24 cellular contexts compared by ENCODE assay signal in the genomic region with DNA sequence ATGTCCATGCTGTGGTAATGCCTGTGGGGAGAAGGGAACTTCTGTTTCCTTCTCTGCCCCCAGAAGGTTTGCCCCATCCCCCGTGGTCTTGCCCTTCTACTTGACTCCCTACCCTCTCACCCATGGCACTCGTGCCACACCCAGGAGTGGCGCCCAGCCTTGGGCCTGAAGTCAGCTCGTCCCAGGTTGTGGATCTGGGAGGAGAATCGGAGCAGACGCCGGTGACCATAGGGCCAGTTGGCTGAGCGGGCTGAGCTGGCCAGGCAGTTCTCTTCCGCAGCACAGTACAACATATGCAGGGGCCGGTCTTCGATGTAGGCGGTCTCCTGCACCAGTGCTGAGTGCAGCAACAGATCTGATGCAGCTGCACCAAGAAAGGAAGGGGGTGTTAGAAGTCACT. TPM values are rescaled to one million over a fixed set of nuclear protein-coding genes. Genes with fewer than 3 reads are reported as not detected.
DNase-seq lines count a peak whose midpoint lies in the region; ATAC-seq, FAIRE-seq and TF ChIP-seq lines count a peak whose summit lies in the region.
"Had no signal": no experiment of that assay in that cellular context is flagged by ENCODE, and none has a peak within 500 bp of the region (broad histone marks: within the 10 kb centered on the region; RNA-seq: fewer than 3 reads in every experiment).

No MANE protein-coding gene starts in this region.

- WGBS in HepG2 (ENCODE audit: low lambda C conversion rate) = 95% methylated on average over 12 of the region's 12 CpGs
- WGBS in right lobe of liver (ENCODE audit: insufficient coverage, low coverage, low lambda C conversion rate, missing lambda C conversion rate) = no CpG with 5 or more reads among the region's 12 CpGs

- H2AFZ ChIP-seq in HepG2 (ENCODE audit: low read length) = no peak overlapping the region

- no TSS peak for BruUV-seq in HepG2 (replicated peaks; lab: Mats Ljungman, UMichigan)

- no peak for TF ChIP-seq RAD21 in HepG2 (CRISPR knock-in tag; IDR thresholded peaks at IDR 0.05)

- H3K9ac ChIP-seq in HepG2 (ENCODE audit: insufficient read depth, low read depth, low read length) = no peak overlapping the region
- H3K9ac ChIP-seq: KMS-11 had no signal

- no peak overlapping the region for H3K27ac Mint-ChIP-seq in chondrocyte (ENCODE audit: unreplicated experiment)
- H3K27ac Mint-ChIP-seq: B cell had no signal

- H3K4me1 ChIP-seq in HepG2 (ENCODE audit: insufficient read depth, low read length) = peaks cover 19% of the 10 kb centered on the region
- peaks cover 0 to 8% (median 2%) of the 10 kb centered on the region in 4 donors for H3K4me1 ChIP-seq in right lobe of liver
- H3K4me1 ChIP-seq in upper lobe of right lung = peaks cover 15% of the 10 kb centered on the region

- CTCF ChIA-PET in HepG2 (lab: Yijun Ruan, JAX; ENCODE audit: low intra/inter-chr PET ratio, low total read pairs) = no interaction called here

- DNase-seq in HepG2 (ENCODE audit: low spot score) (no peak), right lobe of liver (no peak), chondrocyte (ENCODE audit: low spot score) (peak; percentile 75), upper lobe of right lung (peak; percentile 46), RPMI8226 (no peak)
- DNase-seq in effector CD4-positive, alpha-beta T cell = no peak
- DNase-seq: MV-4-11, NCI-H1105 treated with DMSO at 0.1 percent for 48 hours, NCI-H2081, NCI-H2171, NCI-H345, NCI-H524, NCI-H774, SW 1271 had no signal

- in situ Hi-C loops in HepG2 (cut with HindIII; ENCODE audit: extremely low pct_ligation_motif_present, low pct_unique_long_range_greater_than_20kb) = no loop called here

- TF ChIP-seq EP300 in HepG2 (IDR thresholded peaks at IDR 0.05; ENCODE audit: low read depth in 2 of 2, low read length in 2 of 2) (no peak), HepG2 (CRISPR knock-in tag; IDR thresholded peaks at IDR 0.05; ENCODE audit: borderline replicate concordance) (no peak)

- no peak overlapping the region for H3K4me3 Mint-ChIP-seq in chondrocyte (ENCODE audit: unreplicated experiment)
- H3K4me3 Mint-ChIP-seq: B cell, CD14-positive monocyte had no signal

- H3K36me3 ChIP-seq in HepG2 (replicated peaks in 1 of 2; ENCODE audit: control insufficient read depth in 1 of 2, insufficient read depth in 2 of 2, low read length in 2 of 2) = peaks cover 7 to 12% of the 10 kb centered on the region in 2 experiments; a peak in 3 of 5 replicates
- peaks cover 0 to 9% (median 0%) of the 10 kb centered on the region in 4 donors for H3K36me3 ChIP-seq in right lobe of liver
- H3K36me3 ChIP-seq in upper lobe of right lung = peaks cover 19% of the 10 kb centered on the region

- H3K4me2 ChIP-seq in HepG2 (ENCODE audit: low read depth, low read length) = no peak overlapping the region
- H3K4me2 ChIP-seq: KMS-11 had no signal

- H3K27me3 ChIP-seq in HepG2 (ENCODE audit: control insufficient read depth in 1 of 2, insufficient read depth in 2 of 2, low read length in 2 of 2) (peaks cover 4 to 28% of the 10 kb centered on the region in 2 experiments; a peak in 3 of 5 replicates), right lobe of liver (no peaks in the 10 kb centered on the region), upper lobe of right lung (no peaks in the 10 kb centered on the region)

- no peak overlapping the region for H3K4me3 ChIP-seq in HepG2 (replicated peaks in 1 of 3; ENCODE audit: insufficient read depth in 1 of 3, low read depth in 2 of 3, low read length in 3 of 3)
- H3K4me3 ChIP-seq in right lobe of liver = no peak overlapping the region
- H3K4me3 ChIP-seq in upper lobe of right lung = no peak overlapping the region

- H3K27ac ChIP-seq in HepG2 (ENCODE audit: extremely low read length, insufficient read depth, low read length) = no peak overlapping the region
- H3K27ac ChIP-seq in right lobe of liver = no peak overlapping the region
- H3K27ac ChIP-seq in upper lobe of right lung = no peak overlapping the region
- H3K27ac ChIP-seq: HL-60, KMS-11 had no signal

- no peaks in the 10 kb centered on the region for H3K9me3 ChIP-seq in HepG2 (ENCODE audit: low read length)
- no peaks in the 10 kb centered on the region for H3K9me3 ChIP-seq in right lobe of liver
- no peaks in the 10 kb centered on the region for H3K9me3 ChIP-seq in upper lobe of right lung

- no peaks in the 10 kb centered on the region for H4K20me1 ChIP-seq in HepG2 (ENCODE audit: insufficient read depth, low read length)

- H3K79me2 ChIP-seq in HepG2 (ENCODE audit: insufficient read depth, low read length) = peaks cover 5% of the 10 kb centered on the region

- no peak for FAIRE-seq in HepG2 (lab: Jason Lieb, UNC)
- FAIRE-seq: A204.1, G401.6, GM19239, H1 had no signal

- TF ChIP-seq POLR2A in HepG2 (IDR thresholded peaks at IDR 0.05; ENCODE audit: insufficient read depth in 1 of 2, low read depth in 2 of 2, low read length in 2 of 2) (no peak; a peak in 1 of 4 replicates), right lobe of liver (IDR thresholded peaks at IDR 0.05) (no peak)

- TF ChIP-seq CTCF in HepG2 (CRISPR knock-in tag; IDR thresholded peaks at IDR 0.05) (no peak), right lobe of liver (IDR thresholded peaks at IDR 0.05) (no peak), chondrocyte (IDR thresholded peaks at IDR 0.05) (no peak), upper lobe of right lung (IDR thresholded peaks at IDR 0.05) (no peak)

- POLR2A ChIA-PET in HepG2 (lab: Yijun Ruan, JAX) = no interaction called here

- H3K4me1 Mint-ChIP-seq in chondrocyte (ENCODE audit: low read depth) = peaks cover 20% of the 10 kb centered on the region

- H3K36me3 Mint-ChIP-seq in chondrocyte (ENCODE audit: low read depth) = peaks cover 13% of the 10 kb centered on the region

- no peaks in the 10 kb centered on the region for H3K27me3 Mint-ChIP-seq in chondrocyte (ENCODE audit: low read depth)
- H3K27me3 Mint-ChIP-seq: B cell had no signal

- ATAC-seq in HepG2 (no peak), right lobe of liver (no peak), upper lobe of right lung (no peak)
- ATAC-seq: Panc1, Right ventricle myocardium inferior had no signal

- H3K9me3 Mint-ChIP-seq in chondrocyte (ENCODE audit: low read depth) = no peaks in the 10 kb centered on the region
- H3K9me3 Mint-ChIP-seq: CD14-positive monocyte had no signal

- intact Hi-C loops in HepG2 (cut with micrococcal nuclease; ENCODE audit: unreplicated experiment) = no loop called here
- intact Hi-C loops in right lobe of liver (cut with DNase I) = no loop called here
- intact Hi-C loops in upper lobe of right lung (cut with DNase I) = no loop called here

RNA-seq across cellular contexts. Expression of gene HTRA2, which starts 4.7 kb away (rescaled TPM):
- total RNA-seq in HepG2 (2016; rRNA removed; fragmentation: Illumina TruSeq; extraction: Trizol) (37.0 and 47.7 TPM in 2 replicates), right lobe of liver (10 to 100 TPM; 12.3 to 20.3 (median 15.2) TPM), chondrocyte (23.8 to 31.2 TPM (median 24.2 TPM) in 3 replicates), upper lobe of right lung (31.4 TPM)
- total RNA-seq in HepG2 (2016; cell fraction: cytosol; rRNA removed; fragmentation: Illumina TruSeq; extraction: Trizol; ENCODE audit: low read depth) = 13.0 and 16.0 TPM in 2 replicates
- total RNA-seq in HepG2 (2016; cell fraction: insoluble cytoplasmic fraction; rRNA removed; fragmentation: Illumina TruSeq; extraction: Trizol) = 32.1 and 51.7 TPM in 2 replicates
- total RNA-seq in HepG2 (2016; cell fraction: membrane; rRNA removed; fragmentation: Illumina TruSeq; extraction: Trizol) = 24.9 and 25.2 TPM in 2 replicates
- total RNA-seq in HepG2 (2016; cell fraction: nucleus; rRNA removed; fragmentation: Illumina TruSeq; extraction: Trizol) = 34.3 and 38.8 TPM in 2 replicates
- 50.3 and 56.1 TPM in 2 replicates for polyA plus RNA-seq in HepG2 (2011; rRNA removed)
- polyA plus RNA-seq in HepG2 (2011; cell fraction: cytosol; rRNA removed) = 53.8 and 61.4 TPM in 2 replicates
- polyA plus RNA-seq in HepG2 (2011; cell fraction: nucleus; rRNA removed) = 92.9 and 109 TPM in 2 replicates
- 40.6 and 45.3 TPM in 2 replicates for polyA plus RNA-seq in HepG2 (2012)
- 12.6 and 14.4 TPM in 2 replicates for polyA plus RNA-seq in HepG2 (2016; cell fraction: cytosol; fragmentation: Illumina TruSeq; extraction: Trizol; ENCODE audit: low read depth)
- polyA plus RNA-seq in HepG2 (2016; cell fraction: insoluble cytoplasmic fraction; fragmentation: Illumina TruSeq; extraction: Trizol; ENCODE audit: low read depth) = 35.6 and 37.4 TPM in 2 replicates
- 20.3 and 20.9 TPM in 2 replicates for polyA plus RNA-seq in HepG2 (2016; cell fraction: membrane; fragmentation: Illumina TruSeq; extraction: Trizol; ENCODE audit: low read depth)
- polyA plus RNA-seq in HepG2 (2016; cell fraction: nucleus; fragmentation: Illumina TruSeq; extraction: Trizol; ENCODE audit: insufficient read depth, low read depth) = 59.5 and 59.8 TPM in 2 replicates
- polyA minus RNA-seq in HepG2 (2011; rRNA and poly(A)+ RNA removed; ENCODE audit: low replicate concordance) = 72.4 and 106 TPM in 2 replicates
- 20.8 and 28.5 TPM in 2 replicates for polyA minus RNA-seq in HepG2 (2011; cell fraction: cytosol; rRNA and poly(A)+ RNA removed)
- 35.9 and 51.6 TPM in 2 replicates for polyA minus RNA-seq in HepG2 (2011; cell fraction: nucleus; rRNA and poly(A)+ RNA removed)

RNA-seq across cellular contexts. Expression of gene AUP1, which starts 4.9 kb away (rescaled TPM):
- total RNA-seq in HepG2 (2016; rRNA removed; fragmentation: Illumina TruSeq; extraction: Trizol) (67.0 and 174 TPM in 2 replicates), right lobe of liver (100 to 1,000 TPM in 1 of 6 experiments, 10 to 100 TPM in 5; 64.6 to 109 (median 80.4) TPM), chondrocyte (76.8 to 94.3 TPM (median 79.8 TPM) in 3 replicates), upper lobe of right lung (119 TPM)
- total RNA-seq in HepG2 (2016; cell fraction: cytosol; rRNA removed; fragmentation: Illumina TruSeq; extraction: Trizol; ENCODE audit: low read depth) = 95.5 and 114 TPM in 2 replicates
- total RNA-seq in HepG2 (2016; cell fraction: insoluble cytoplasmic fraction; rRNA removed; fragmentation: Illumina TruSeq; extraction: Trizol) = 65.6 and 181 TPM in 2 replicates
- total RNA-seq in HepG2 (2016; cell fraction: membrane; rRNA removed; fragmentation: Illumina TruSeq; extraction: Trizol) = 120 and 144 TPM in 2 replicates
- total RNA-seq in HepG2 (2016; cell fraction: nucleus; rRNA removed; fragmentation: Illumina TruSeq; extraction: Trizol) = 197 and 227 TPM in 2 replicates
- polyA plus RNA-seq in HepG2 (2011; rRNA removed) = 267 and 291 TPM in 2 replicates
- 214 and 249 TPM in 2 replicates for polyA plus RNA-seq in HepG2 (2011; cell fraction: cytosol; rRNA removed)
- 1,050 and 1,263 TPM in 2 replicates for polyA plus RNA-seq in HepG2 (2011; cell fraction: nucleus; rRNA removed)
- 138 and 140 TPM in 2 replicates for polyA plus RNA-seq in HepG2 (2012)
- polyA plus RNA-seq in HepG2 (2016; cell fraction: cytosol; fragmentation: Illumina TruSeq; extraction: Trizol; ENCODE audit: low read depth) = 118 and 134 TPM in 2 replicates
- 70.3 and 84.7 TPM in 2 replicates for polyA plus RNA-seq in HepG2 (2016; cell fraction: insoluble cytoplasmic fraction; fragmentation: Illumina TruSeq; extraction: Trizol; ENCODE audit: low read depth)
- 127 and 139 TPM in 2 replicates for polyA plus RNA-seq in HepG2 (2016; cell fraction: membrane; fragmentation: Illumina TruSeq; extraction: Trizol; ENCODE audit: low read depth)
- polyA plus RNA-seq in HepG2 (2016; cell fraction: nucleus; fragmentation: Illumina TruSeq; extraction: Trizol; ENCODE audit: insufficient read depth, low read depth) = 543 and 555 TPM in 2 replicates
- 211 and 273 TPM in 2 replicates for polyA minus RNA-seq in HepG2 (2011; rRNA and poly(A)+ RNA removed; ENCODE audit: low replicate concordance)
- 79.8 and 82.9 TPM in 2 replicates for polyA minus RNA-seq in HepG2 (2011; cell fraction: cytosol; rRNA and poly(A)+ RNA removed)
- 199 and 204 TPM in 2 replicates for polyA minus RNA-seq in HepG2 (2011; cell fraction: nucleus; rRNA and poly(A)+ RNA removed)

RNA-seq across cellular contexts. Expression of gene DQX1, which starts 8.4 kb away (rescaled TPM):
- 23.9 and 27.6 TPM in 2 replicates for total RNA-seq in HepG2 (2016; rRNA removed; fragmentation: Illumina TruSeq; extraction: Trizol)
- 2.6 and 3.3 TPM in 2 replicates for total RNA-seq in HepG2 (2016; cell fraction: cytosol; rRNA removed; fragmentation: Illumina TruSeq; extraction: Trizol; ENCODE audit: low read depth)
- 22.2 and 26.8 TPM in 2 replicates for total RNA-seq in HepG2 (2016; cell fraction: insoluble cytoplasmic fraction; rRNA removed; fragmentation: Illumina TruSeq; extraction: Trizol)
- 5.5 and 6.0 TPM in 2 replicates for total RNA-seq in HepG2 (2016; cell fraction: membrane; rRNA removed; fragmentation: Illumina TruSeq; extraction: Trizol)
- total RNA-seq in HepG2 (2016; cell fraction: nucleus; rRNA removed; fragmentation: Illumina TruSeq; extraction: Trizol) = 33.6 and 38.9 TPM in 2 replicates
- polyA plus RNA-seq in HepG2 (2011; rRNA removed) = 72.9 and 89.8 TPM in 2 replicates
- 26.2 and 34.1 TPM in 2 replicates for polyA plus RNA-seq in HepG2 (2011; cell fraction: cytosol; rRNA removed)
- polyA plus RNA-seq in HepG2 (2011; cell fraction: nucleus; rRNA removed) = 328 and 444 TPM in 2 replicates
- polyA plus RNA-seq in HepG2 (2012) = 18.7 and 45.3 TPM in 2 replicates
- polyA plus RNA-seq in HepG2 (2016; cell fraction: cytosol; fragmentation: Illumina TruSeq; extraction: Trizol; ENCODE audit: low read depth) = 1.8 and 2.4 TPM in 2 replicates
- polyA plus RNA-seq in HepG2 (2016; cell fraction: insoluble cytoplasmic fraction; fragmentation: Illumina TruSeq; extraction: Trizol; ENCODE audit: low read depth) = 24.5 and 26.6 TPM in 2 replicates
- 3.1 and 3.3 TPM in 2 replicates for polyA plus RNA-seq in HepG2 (2016; cell fraction: membrane; fragmentation: Illumina TruSeq; extraction: Trizol; ENCODE audit: low read depth)
- polyA plus RNA-seq in HepG2 (2016; cell fraction: nucleus; fragmentation: Illumina TruSeq; extraction: Trizol; ENCODE audit: insufficient read depth, low read depth) = 74.4 and 79.7 TPM in 2 replicates
- polyA minus RNA-seq in HepG2 (2011; rRNA and poly(A)+ RNA removed; ENCODE audit: low replicate concordance) = 0.37 and 58.7 TPM in 2 replicates
- 15.7 and 18.8 TPM in 2 replicates for polyA minus RNA-seq in HepG2 (2011; cell fraction: cytosol; rRNA and poly(A)+ RNA removed)
- polyA minus RNA-seq in HepG2 (2011; cell fraction: nucleus; rRNA and poly(A)+ RNA removed) = 68.4 and 72.2 TPM in 2 replicates
- not detected for total RNA-seq in right lobe of liver
- total RNA-seq in chondrocyte = 0.34 TPM in 1 of 3 replicates, not detected in the others
- total RNA-seq in upper lobe of right lung = not detected
- total RNA-seq: Right ventricle myocardium inferior had no signal
- polyA plus RNA-seq: CD14-positive monocyte had no signal

RNA-seq across cellular contexts. Expression of gene LOXL3, which starts 19.3 kb away (rescaled TPM):
- total RNA-seq in HepG2 (2016; rRNA removed; fragmentation: Illumina TruSeq; extraction: Trizol) (0.39 and 0.55 TPM in 2 replicates), right lobe of liver (1 to 10 TPM in 5 of 6 experiments, under 1 TPM in 1; 0.92 to 3.3 (median 1.8) TPM), chondrocyte (107 to 112 TPM (median 109 TPM) in 3 replicates), upper lobe of right lung (8.1 TPM)
- not detected in 2 replicates for total RNA-seq in HepG2 (2016; cell fraction: cytosol; rRNA removed; fragmentation: Illumina TruSeq; extraction: Trizol; ENCODE audit: low read depth)
- 0.36 and 0.82 TPM in 2 replicates for total RNA-seq in HepG2 (2016; cell fraction: insoluble cytoplasmic fraction; rRNA removed; fragmentation: Illumina TruSeq; extraction: Trizol)
- total RNA-seq in HepG2 (2016; cell fraction: membrane; rRNA removed; fragmentation: Illumina TruSeq; extraction: Trizol) = 0.09 and 0.10 TPM in 2 replicates
- 0.60 and 0.84 TPM in 2 replicates for total RNA-seq in HepG2 (2016; cell fraction: nucleus; rRNA removed; fragmentation: Illumina TruSeq; extraction: Trizol)
- 6.5 and 7.2 TPM in 2 replicates for polyA plus RNA-seq in HepG2 (2011; rRNA removed)
- 6.0 and 6.6 TPM in 2 replicates for polyA plus RNA-seq in HepG2 (2011; cell fraction: cytosol; rRNA removed)
- polyA plus RNA-seq in HepG2 (2011; cell fraction: nucleus; rRNA removed) = 9.6 and 11.7 TPM in 2 replicates
- 4.3 and 13.1 TPM in 2 replicates for polyA plus RNA-seq in HepG2 (2012)
- 0.19 TPM in 1 of 2 replicates, not detected in the other for polyA plus RNA-seq in HepG2 (2016; cell fraction: cytosol; fragmentation: Illumina TruSeq; extraction: Trizol; ENCODE audit: low read depth)
- polyA plus RNA-seq in HepG2 (2016; cell fraction: insoluble cytoplasmic fraction; fragmentation: Illumina TruSeq; extraction: Trizol; ENCODE audit: low read depth) = 0.13 and 0.20 TPM in 2 replicates
- polyA plus RNA-seq in HepG2 (2016; cell fraction: membrane; fragmentation: Illumina TruSeq; extraction: Trizol; ENCODE audit: low read depth) = 0.07 and 0.14 TPM in 2 replicates
- 1.2 and 1.6 TPM in 2 replicates for polyA plus RNA-seq in HepG2 (2016; cell fraction: nucleus; fragmentation: Illumina TruSeq; extraction: Trizol; ENCODE audit: insufficient read depth, low read depth)
- polyA minus RNA-seq in HepG2 (2011; rRNA and poly(A)+ RNA removed; ENCODE audit: low replicate concordance) = 0.72 and 6.0 TPM in 2 replicates
- 1.9 and 5.7 TPM in 2 replicates for polyA minus RNA-seq in HepG2 (2011; cell fraction: cytosol; rRNA and poly(A)+ RNA removed)
- polyA minus RNA-seq in HepG2 (2011; cell fraction: nucleus; rRNA and poly(A)+ RNA removed) = 4.0 TPM in 2 replicates

RNA-seq across cellular contexts. Expression of gene DOK1, which starts 20.1 kb away (rescaled TPM):
- total RNA-seq in HepG2 (2016; rRNA removed; fragmentation: Illumina TruSeq; extraction: Trizol) (0.53 and 0.66 TPM in 2 replicates), right lobe of liver (1 to 10 TPM; 1.9 to 3.7 (median 3.2) TPM), chondrocyte (33.6 to 46.0 TPM (median 44.4 TPM) in 3 replicates), upper lobe of right lung (35.7 TPM)
- 0.20 and 0.26 TPM in 2 replicates for total RNA-seq in HepG2 (2016; cell fraction: cytosol; rRNA removed; fragmentation: Illumina TruSeq; extraction: Trizol; ENCODE audit: low read depth)
- total RNA-seq in HepG2 (2016; cell fraction: insoluble cytoplasmic fraction; rRNA removed; fragmentation: Illumina TruSeq; extraction: Trizol) = 0.73 and 0.74 TPM in 2 replicates
- total RNA-seq in HepG2 (2016; cell fraction: membrane; rRNA removed; fragmentation: Illumina TruSeq; extraction: Trizol) = 0.46 and 0.79 TPM in 2 replicates
- 0.34 and 0.87 TPM in 2 replicates for total RNA-seq in HepG2 (2016; cell fraction: nucleus; rRNA removed; fragmentation: Illumina TruSeq; extraction: Trizol)
- 0.74 and 0.84 TPM in 2 replicates for polyA plus RNA-seq in HepG2 (2011; rRNA removed)
- 0.74 and 0.95 TPM in 2 replicates for polyA plus RNA-seq in HepG2 (2011; cell fraction: cytosol; rRNA removed)
- polyA plus RNA-seq in HepG2 (2011; cell fraction: nucleus; rRNA removed) = 0.97 and 1.7 TPM in 2 replicates
- 1.3 and 1.6 TPM in 2 replicates for polyA plus RNA-seq in HepG2 (2012)
- 0.22 and 0.43 TPM in 2 replicates for polyA plus RNA-seq in HepG2 (2016; cell fraction: cytosol; fragmentation: Illumina TruSeq; extraction: Trizol; ENCODE audit: low read depth)
- polyA plus RNA-seq in HepG2 (2016; cell fraction: insoluble cytoplasmic fraction; fragmentation: Illumina TruSeq; extraction: Trizol; ENCODE audit: low read depth) = 0.35 and 0.96 TPM in 2 replicates
- polyA plus RNA-seq in HepG2 (2016; cell fraction: membrane; fragmentation: Illumina TruSeq; extraction: Trizol; ENCODE audit: low read depth) = 0.50 and 0.79 TPM in 2 replicates
- polyA plus RNA-seq in HepG2 (2016; cell fraction: nucleus; fragmentation: Illumina TruSeq; extraction: Trizol; ENCODE audit: insufficient read depth, low read depth) = 0.36 and 0.63 TPM in 2 replicates
- 1.5 and 3.0 TPM in 2 replicates for polyA minus RNA-seq in HepG2 (2011; rRNA and poly(A)+ RNA removed; ENCODE audit: low replicate concordance)
- polyA minus RNA-seq in HepG2 (2011; cell fraction: cytosol; rRNA and poly(A)+ RNA removed) = 0.40 and 0.62 TPM in 2 replicates
- 0.64 and 1.4 TPM in 2 replicates for polyA minus RNA-seq in HepG2 (2011; cell fraction: nucleus; rRNA and poly(A)+ RNA removed)

Comparison
In these comparisons a context has a peak if more than half of its experiments do, and no peak if none do; other contexts are left out.
1. DNase-seq: peak in chondrocyte (single experiment) and upper lobe of right lung (single experiment); none in HepG2 (single experiment), right lobe of liver (0 of 3), effector CD4-positive, alpha-beta T cell (single experiment) and RPMI8226 (single experiment).